In the genomic region with DNA sequence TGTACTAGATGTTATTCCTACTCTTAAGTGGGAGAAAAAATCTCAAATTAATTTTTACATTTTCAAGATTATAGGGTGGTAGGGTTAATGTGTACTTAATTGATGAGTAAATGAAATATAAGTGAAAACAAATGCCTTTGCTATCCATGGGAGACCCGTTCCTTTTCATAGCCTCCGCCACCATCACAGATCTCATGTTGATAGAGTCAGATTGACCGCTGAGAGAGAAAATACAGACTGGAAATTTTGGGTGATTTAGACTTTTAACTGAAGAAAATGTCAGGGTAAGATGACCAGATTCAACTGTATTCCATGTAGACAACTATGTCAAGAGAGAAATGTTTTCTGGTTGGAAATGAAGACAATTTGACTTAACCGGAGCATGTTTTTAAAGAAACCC, we compare ENCODE assay signal across 15 cellular contexts.
DNase-seq lines count a peak whose midpoint lies in the region; ATAC-seq and TF ChIP-seq lines count a peak whose summit lies in the region.
"Had no signal": no experiment of that assay in that cellular context is flagged by ENCODE, and none has a peak within 500 bp of the region (broad histone marks: within the 10 kb centered on the region; RNA-seq: fewer than 3 reads in every experiment).

No MANE protein-coding gene starts in this region.

- CTCF ChIA-PET in HEK293T (lab: Yijun Ruan, JAX): no interaction called here

- no peaks in the 10 kb centered on the region for H3K9me3 ChIP-seq in SK-N-MC (ENCODE audit: low read depth, low read length)
- no peaks in the 10 kb centered on the region for H3K9me3 ChIP-seq in uterus
- H3K9me3 ChIP-seq: Caco-2 had no signal

- H3K36me3 ChIP-seq in SK-N-MC (ENCODE audit: insufficient read depth, low read length) (no peaks in the 10 kb centered on the region), uterus (no peaks in the 10 kb centered on the region)

- intact Hi-C loops in uterus (cut with DNase I; ENCODE audit: low total_unique reads): no loop called here

- H3K4me1 Mint-ChIP-seq in stimulated activated memory B cell treated with anti-CD40 and anti-IgM and Interleukin-4, amounts not matched to agents 10 μg/mL and 1 μg/mL and 100 μg/mL, for 72 hours: peaks cover 12% of the 10 kb centered on the region
- peaks cover 16% of the 10 kb centered on the region for H3K4me1 Mint-ChIP-seq in glutamatergic neuron (ENCODE audit: low read depth, unreplicated experiment)
- H3K4me1 Mint-ChIP-seq: CD4-positive, CD25-positive, alpha-beta regulatory T cell had no signal

- TF ChIP-seq CTCF in uterus (IDR thresholded peaks at IDR 0.05) (no peak), glutamatergic neuron (IDR thresholded peaks at IDR 0.05; ENCODE audit: partially characterized antibody, unreplicated experiment) (no peak)

- H3K27me3 ChIP-seq in uterus: no peaks in the 10 kb centered on the region

- no peaks in the 10 kb centered on the region for H3K27me3 Mint-ChIP-seq in stimulated activated memory B cell treated with anti-CD40 and anti-IgM and Interleukin-4, amounts not matched to agents 10 μg/mL and 1 μg/mL and 100 μg/mL, for 72 hours
- no peaks in the 10 kb centered on the region for H3K27me3 Mint-ChIP-seq in glutamatergic neuron (ENCODE audit: unreplicated experiment)
- H3K27me3 Mint-ChIP-seq: CD4-positive, CD25-positive, alpha-beta regulatory T cell had no signal

- TF ChIP-seq POLR2A in uterus (IDR thresholded peaks at IDR 0.05): no peak

- ATAC-seq in stimulated activated memory B cell treated with anti-CD40 and anti-IgM and Interleukin-4, amounts not matched to agents 10 μg/mL and 1 μg/mL and 100 μg/mL, for 72 hours: no peak
- ATAC-seq in HG03460 (IDR thresholded peaks at IDR 0.05; ENCODE audit: unreplicated experiment): no peak
- ATAC-seq: CD8-positive, alpha-beta T cell had no signal

- no peaks in the 10 kb centered on the region for H3K9me3 Mint-ChIP-seq in stimulated activated memory B cell treated with anti-CD40 and anti-IgM and Interleukin-4, amounts not matched to agents 10 μg/mL and 1 μg/mL and 100 μg/mL, for 72 hours
- peaks cover 5% of the 10 kb centered on the region for H3K9me3 Mint-ChIP-seq in glutamatergic neuron (ENCODE audit: unreplicated experiment)
- H3K9me3 Mint-ChIP-seq: CD8-positive, alpha-beta T cell had no signal

- H3K9ac ChIP-seq in SK-N-MC (ENCODE audit: insufficient read length): no peak overlapping the region

- H3K36me3 Mint-ChIP-seq in stimulated activated memory B cell treated with anti-CD40 and anti-IgM and Interleukin-4, amounts not matched to agents 10 μg/mL and 1 μg/mL and 100 μg/mL, for 72 hours: no peaks in the 10 kb centered on the region
- no peaks in the 10 kb centered on the region for H3K36me3 Mint-ChIP-seq in glutamatergic neuron (ENCODE audit: unreplicated experiment)
- H3K36me3 Mint-ChIP-seq: CD4-positive, CD25-positive, alpha-beta regulatory T cell; CD8-positive, alpha-beta T cell had no signal

- DNase-seq in NCI-H748 (lab: John Stamatoyannopoulos, UW; ENCODE audit: unreplicated experiment) (peak; percentile 61), NCI-H748 treated with DMSO at 0.1 percent for 48 hours (lab: John Stamatoyannopoulos, UW) (no peak), HEK293T (ENCODE audit: extremely low spot score) (no peak), SK-N-MC (ENCODE audit: low read depth, low spot score) (no peak), uterus (no peak), glutamatergic neuron (no peak)
- DNase-seq: C1 segment of cervical spinal cord; Caco-2; CD4-positive, CD25-positive, alpha-beta regulatory T cell; CD8-positive, alpha-beta T cell; DND-41; HCEC 1CT; HFFc6 had no signal

- H3K4me3 Mint-ChIP-seq in stimulated activated memory B cell treated with anti-CD40 and anti-IgM and Interleukin-4, amounts not matched to agents 10 μg/mL and 1 μg/mL and 100 μg/mL, for 72 hours: no peak overlapping the region
- no peak overlapping the region for H3K4me3 Mint-ChIP-seq in glutamatergic neuron (ENCODE audit: unreplicated experiment)
- H3K4me3 Mint-ChIP-seq: CD4-positive, CD25-positive, alpha-beta regulatory T cell; CD8-positive, alpha-beta T cell; HFFc6 had no signal

- peaks cover 0 to 7% of the 10 kb centered on the region in 2 donors for H3K4me1 ChIP-seq in uterus
- H3K4me1 ChIP-seq: Caco-2 had no signal

- POLR2A ChIA-PET in HEK293T (lab: Yijun Ruan, JAX): no interaction called here

- H3K4me3 ChIP-seq in SK-N-MC (no peak overlapping the region), uterus (no peak overlapping the region)

- H3K27ac ChIP-seq in SK-N-MC (peak overlapping the region; percentile 90; the same call in 1 of the 2 replicates), uterus (peak overlapping the region; percentile 30 to 31)

- no peak overlapping the region for H3K27ac Mint-ChIP-seq in stimulated activated memory B cell treated with anti-CD40 and anti-IgM and Interleukin-4, amounts not matched to agents 10 μg/mL and 1 μg/mL and 100 μg/mL, for 72 hours
- no peak overlapping the region for H3K27ac Mint-ChIP-seq in glutamatergic neuron (ENCODE audit: unreplicated experiment)
- H3K27ac Mint-ChIP-seq: CD4-positive, CD25-positive, alpha-beta regulatory T cell; CD8-positive, alpha-beta T cell; HFFc6 had no signal

TF ChIP-seq in HEK293T, 16 proteins besides CTCF, POLR2A, EP300 and RAD21:
- TF ChIP-seq HDGF (IDR thresholded peaks at IDR 0.05; ENCODE audit: borderline replicate concordance) (no peak), TARDBP (IDR thresholded peaks at IDR 0.05) (no peak), FOXA1 (IDR thresholded peaks at IDR 0.05) (peak; percentile 17; the same call in 1 of the 2 replicates), L3MBTL2 (conservative IDR thresholded peaks at IDR 0.05) (no peak)
